ENCODE assay signal across 9 cellular contexts in genomic region chr9:120439147-120439546, GRCh38.
DNase-seq lines count a peak whose midpoint lies in the region; ATAC-seq and TF ChIP-seq lines count a peak whose summit lies in the region.
"Had no signal": no experiment of that assay in that cellular context is flagged by ENCODE, and none has a peak within 500 bp of the region (broad histone marks: within the 10 kb centered on the region; RNA-seq: fewer than 3 reads in every experiment).

No MANE protein-coding gene starts in this region.

- no peaks in the 10 kb centered on the region for H3K9me3 Mint-ChIP-seq in activated naive CD8-positive, alpha-beta T cell treated with anti-CD3 and anti-CD28 coated beads, Interleukin-2, amount 10 ng/mL, durations not matched to agents 7 days and 5 days
- H3K9me3 Mint-ChIP-seq in activated naive CD8-positive, alpha-beta T cell treated with anti-CD3 and anti-CD28 coated beads for 36 hours, result no peaks in the 10 kb centered on the region

- no peaks in the 10 kb centered on the region for H3K27me3 ChIP-seq in Karpas-422 (ENCODE audit: low read length)
- H3K27me3 ChIP-seq in adrenal gland, result no peaks in the 10 kb centered on the region

- H3K27ac ChIP-seq in Karpas-422 (ENCODE audit: low read length) (no peak overlapping the region), adrenal gland (no peak overlapping the region)

- POLR2A ChIA-PET in activated naive CD8-positive, alpha-beta T cell treated with anti-CD3 and anti-CD28 coated beads, Interleukin-2, amount 10 ng/mL, durations not matched to agents 7 days and 5 days (lab: Charles Lee), result no interaction called here

- peak; percentile 41 for ATAC-seq in activated naive CD8-positive, alpha-beta T cell treated with anti-CD3 and anti-CD28 coated beads, Interleukin-2, amount 10 ng/mL, durations not matched to agents 7 days and 5 days (ENCODE audit: low read depth)
- ATAC-seq in mucosa of descending colon (peak; percentile 40), GM19452 (IDR thresholded peaks at IDR 0.05; ENCODE audit: unreplicated experiment) (no peak), GM19467 (IDR thresholded peaks at IDR 0.05; ENCODE audit: unreplicated experiment) (no peak)

- H3K9me3 ChIP-seq in Karpas-422 (ENCODE audit: low read length) (no peaks in the 10 kb centered on the region), adrenal gland (replicated peaks in 1 of 3) (no peaks in the 10 kb centered on the region), mucosa of descending colon (no peaks in the 10 kb centered on the region)

- peak in 4 of 6 experiments; percentile 16 to 41 (median 28) for TF ChIP-seq CTCF in adrenal gland (IDR thresholded peaks at IDR 0.05)
- no peak for TF ChIP-seq CTCF in mucosa of descending colon (IDR thresholded peaks at IDR 0.05)

- no peak overlapping the region for H3K4me3 ChIP-seq in Karpas-422 (ENCODE audit: low read length)
- no peak overlapping the region for H3K4me3 ChIP-seq in adrenal gland
- no peak overlapping the region for H3K4me3 ChIP-seq in mucosa of descending colon

- 90 to 92% (median 91%) methylated on average over 7 of the region's 7 CpGs for WGBS in adrenal gland, 4 donors

- intact Hi-C loops in adrenal gland (cut with DNase I) (no loop called here), mucosa of descending colon (cut with DNase I, micrococcal nuclease) (no loop called here)

- no peak for TF ChIP-seq POLR2A in adrenal gland (IDR thresholded peaks at IDR 0.05)

- H3K36me3 Mint-ChIP-seq in activated naive CD8-positive, alpha-beta T cell treated with anti-CD3 and anti-CD28 coated beads, Interleukin-2, amount 10 ng/mL, durations not matched to agents 7 days and 5 days, result peaks cover 36% of the 10 kb centered on the region
- peaks cover 32% of the 10 kb centered on the region for H3K36me3 Mint-ChIP-seq in activated naive CD8-positive, alpha-beta T cell treated with anti-CD3 and anti-CD28 coated beads for 36 hours

- H4K20me1 ChIP-seq in Karpas-422 (ENCODE audit: insufficient read depth, low read depth, low read length), result no peaks in the 10 kb centered on the region

- no peak overlapping the region for H2AFZ ChIP-seq in Karpas-422 (ENCODE audit: low read length)

- no peak for DNase-seq in activated naive CD8-positive, alpha-beta T cell treated with anti-CD3 and anti-CD28 coated beads, Interleukin-2, amount 10 ng/mL, durations not matched to agents 7 days and 5 days
- no peak for DNase-seq in activated naive CD8-positive, alpha-beta T cell treated with anti-CD3 and anti-CD28 coated beads for 36 hours
- peak; percentile 76 for DNase-seq in Karpas-422
- peak in 1 of 7 donors; percentile 28 for DNase-seq in adrenal gland
- DNase-seq in mucosa of descending colon, result peak in 1 of 3 donors; percentile 17
- DNase-seq in DMS153 treated with DMSO at 0.1 percent for 48 hours (lab: John Stamatoyannopoulos, UW; ENCODE audit: unreplicated experiment), result no peak

- no peak overlapping the region for H3K27ac Mint-ChIP-seq in activated naive CD8-positive, alpha-beta T cell treated with anti-CD3 and anti-CD28 coated beads, Interleukin-2, amount 10 ng/mL, durations not matched to agents 7 days and 5 days
- no peak overlapping the region for H3K27ac Mint-ChIP-seq in activated naive CD8-positive, alpha-beta T cell treated with anti-CD3 and anti-CD28 coated beads for 36 hours
- H3K27ac Mint-ChIP-seq: activated naive CD8-positive, alpha-beta T cell had no signal

- H3K27me3 Mint-ChIP-seq in activated naive CD8-positive, alpha-beta T cell treated with anti-CD3 and anti-CD28 coated beads, Interleukin-2, amount 10 ng/mL, durations not matched to agents 7 days and 5 days, result no peaks in the 10 kb centered on the region
- no peaks in the 10 kb centered on the region for H3K27me3 Mint-ChIP-seq in activated naive CD8-positive, alpha-beta T cell treated with anti-CD3 and anti-CD28 coated beads for 36 hours
- H3K27me3 Mint-ChIP-seq: activated naive CD8-positive, alpha-beta T cell had no signal

- H3K36me3 ChIP-seq in Karpas-422 (ENCODE audit: insufficient read depth, low read length) (peaks cover 32% of the 10 kb centered on the region; the same call in 1 of the 2 replicates), adrenal gland (replicated peaks in 1 of 2) (peaks cover 0 to 10% of the 10 kb centered on the region in 2 donors), mucosa of descending colon (ENCODE audit: low read depth) (no peaks in the 10 kb centered on the region)

- no peaks in the 10 kb centered on the region for H3K9me2 ChIP-seq in Karpas-422 (replicated peaks; ENCODE audit: insufficient read depth, low read length)

- 0 out of 2 replicates have a peak, but pooled peaks cover 4% of the 10 kb centered on the region for H3K79me2 ChIP-seq in Karpas-422 (ENCODE audit: low read length)

- no peak overlapping the region for H3K9ac ChIP-seq in Karpas-422 (ENCODE audit: low read length)

- no peak overlapping the region for H3K4me2 ChIP-seq in Karpas-422 (ENCODE audit: low read depth, low read length, poor library complexity, severe bottlenecking)

- no peak overlapping the region for H3K4me3 Mint-ChIP-seq in activated naive CD8-positive, alpha-beta T cell treated with anti-CD3 and anti-CD28 coated beads, Interleukin-2, amount 10 ng/mL, durations not matched to agents 7 days and 5 days
- H3K4me3 Mint-ChIP-seq in activated naive CD8-positive, alpha-beta T cell treated with anti-CD3 and anti-CD28 coated beads for 36 hours, result no peak overlapping the region
- H3K4me3 Mint-ChIP-seq: activated naive CD8-positive, alpha-beta T cell had no signal

- H3K4me1 ChIP-seq in Karpas-422 (ENCODE audit: low read length) (peaks cover 24% of the 10 kb centered on the region), adrenal gland (replicated peaks in 1 of 2) (peaks cover 3 to 38% of the 10 kb centered on the region in 2 donors), mucosa of descending colon (ENCODE audit: low read depth) (no peaks in the 10 kb centered on the region)

- H3K4me1 Mint-ChIP-seq in activated naive CD8-positive, alpha-beta T cell treated with anti-CD3 and anti-CD28 coated beads, Interleukin-2, amount 10 ng/mL, durations not matched to agents 7 days and 5 days, result peaks cover 19% of the 10 kb centered on the region
- peaks cover 8% of the 10 kb centered on the region for H3K4me1 Mint-ChIP-seq in activated naive CD8-positive, alpha-beta T cell treated with anti-CD3 and anti-CD28 coated beads for 36 hours

Comparison
In these comparisons a context has a peak if more than half of its experiments do, and no peak if none do; other contexts are left out.
1. ATAC-seq: peak in activated naive CD8-positive, alpha-beta T cell treated with anti-CD3 and anti-CD28 coated beads, Interleukin-2, amount 10 ng/mL, durations not matched to agents 7 days and 5 days (single experiment) and mucosa of descending colon (single experiment); none in GM19452 (single experiment) and GM19467 (single experiment).